16 cellular contexts compared by ENCODE assay signal in the genomic region with DNA sequence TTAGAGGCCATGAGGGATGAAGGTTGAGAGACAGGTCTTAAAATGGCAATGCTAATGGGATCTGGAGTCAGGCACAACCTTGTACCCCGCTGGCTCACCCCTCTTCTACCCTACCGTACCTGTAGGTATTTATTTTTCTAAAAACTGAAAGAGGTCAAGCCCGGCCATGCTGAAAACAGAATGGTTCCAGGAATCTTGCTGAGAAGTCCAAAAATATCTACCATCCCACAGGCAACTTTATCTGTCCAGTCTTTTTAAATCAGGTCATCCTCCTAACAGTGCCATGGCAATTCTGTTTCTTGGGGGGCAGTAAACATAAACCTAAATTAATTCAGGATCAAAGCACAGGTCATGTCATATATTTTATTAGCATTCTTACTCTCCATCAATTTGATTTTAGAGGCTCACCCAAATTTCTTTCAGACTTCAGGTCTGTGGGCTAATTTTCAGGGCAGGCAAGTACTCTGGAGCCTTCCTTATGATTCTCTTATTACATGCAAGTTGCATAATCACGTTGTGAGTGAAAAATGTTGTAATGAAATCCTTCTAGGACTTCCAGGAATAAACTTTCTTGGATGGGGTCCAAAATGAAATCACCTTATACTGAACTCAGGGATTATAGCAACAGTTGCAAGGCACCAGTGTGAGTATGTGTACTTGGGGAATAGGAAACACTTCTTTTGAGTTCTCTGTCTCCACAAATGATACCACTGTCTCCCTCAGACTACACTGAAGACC.
A peak's percentile ranks its signal among the peaks of the same experiment; 100 is the strongest.
DNase-seq lines count a peak whose midpoint lies in the region; ATAC-seq, FAIRE-seq and TF ChIP-seq lines count a peak whose summit lies in the region.
"Had no signal": no experiment of that assay in that cellular context is flagged by ENCODE, and none has a peak within 500 bp of the region (broad histone marks: within the 10 kb centered on the region; RNA-seq: fewer than 3 reads in every experiment).

No MANE protein-coding gene starts in this region.

- H3K4me3 ChIP-seq in choroid plexus epithelial cell (ENCODE audit: low read depth, low read length), result no peak overlapping the region
- no peak overlapping the region for H3K4me3 ChIP-seq in lower lobe of right lung
- H3K4me3 ChIP-seq: BLaER1 treated with 17β-estradiol and CSF1 and Interleukin-3, amounts not matched to agents 10 nM and 100 nM; spleen had no signal

- peaks cover 8% of the 10 kb centered on the region for H3K4me1 Mint-ChIP-seq in nephron progenitor cell
- no peaks in the 10 kb centered on the region for H3K4me1 Mint-ChIP-seq in natural killer cell
- H3K4me1 Mint-ChIP-seq: activated naive CD8-positive, alpha-beta T cell treated with anti-CD3 and anti-CD28 coated beads for 36 hours; T-helper 17 cell had no signal

- DNase-seq in AG08395 (ENCODE audit: low spot score), result peak; percentile 28
- DNase-seq in HTR-8/SVneo (ENCODE audit: insufficient read length, low spot score), result peak; percentile 5
- peak; percentile 96 for DNase-seq in choroid plexus epithelial cell (ENCODE audit: low read depth)
- DNase-seq in lower lobe of right lung, result no peak
- no peak for DNase-seq in nephron progenitor cell
- no peak for DNase-seq in natural killer cell
- DNase-seq: activated naive CD8-positive, alpha-beta T cell treated with anti-CD3 and anti-CD28 coated beads for 36 hours; effector memory CD8-positive, alpha-beta T cell; NCI-H2081 treated with DMSO at 0.1 percent for 48 hours; spleen; T-helper 17 cell had no signal

- H3K27me3 Mint-ChIP-seq in nephron progenitor cell (ENCODE audit: low read depth, poor library complexity) (peaks cover 10% of the 10 kb centered on the region), natural killer cell (ENCODE audit: low read depth in 2 of 2) (peaks cover 7 to 14% of the 10 kb centered on the region in 2 donors)

- H3K9me3 ChIP-seq in lower lobe of right lung, result no peaks in the 10 kb centered on the region
- H3K9me3 ChIP-seq: BLaER1 treated with 17β-estradiol and CSF1 and Interleukin-3, amounts not matched to agents 10 nM and 100 nM; spleen had no signal

- H3K36me3 ChIP-seq in lower lobe of right lung, result no peaks in the 10 kb centered on the region
- H3K36me3 ChIP-seq: BLaER1 treated with 17β-estradiol and CSF1 and Interleukin-3, amounts not matched to agents 10 nM and 100 nM; spleen had no signal

- H3K4me3 Mint-ChIP-seq in nephron progenitor cell (no peak overlapping the region), natural killer cell (no peak overlapping the region)
- H3K4me3 Mint-ChIP-seq: activated naive CD8-positive, alpha-beta T cell treated with anti-CD3 and anti-CD28 coated beads for 36 hours; effector memory CD8-positive, alpha-beta T cell; T-helper 17 cell had no signal

- H3K9me3 Mint-ChIP-seq in nephron progenitor cell (no peaks in the 10 kb centered on the region), natural killer cell (peaks cover 0 to 3% of the 10 kb centered on the region in 2 donors)
- H3K9me3 Mint-ChIP-seq: activated naive CD8-positive, alpha-beta T cell treated with anti-CD3 and anti-CD28 coated beads for 36 hours had no signal

- no peak overlapping the region for H3K27ac ChIP-seq in lower lobe of right lung
- H3K27ac ChIP-seq: BLaER1 treated with 17β-estradiol and CSF1 and Interleukin-3, amounts not matched to agents 10 nM and 100 nM; spleen had no signal

- H3K27ac Mint-ChIP-seq in nephron progenitor cell (no peak overlapping the region), natural killer cell (no peak overlapping the region)
- H3K27ac Mint-ChIP-seq: activated naive CD8-positive, alpha-beta T cell treated with anti-CD3 and anti-CD28 coated beads for 36 hours; effector memory CD8-positive, alpha-beta T cell; T-helper 17 cell had no signal

- intact Hi-C loops in lower lobe of right lung (cut with DNase I), result no loop called here
- intact Hi-C loops in natural killer cell (cut with micrococcal nuclease), result no loop called here

- H3K4me1 ChIP-seq in lower lobe of right lung, result no peaks in the 10 kb centered on the region
- H3K4me1 ChIP-seq: spleen had no signal

- peak; percentile 51 to 59 for ATAC-seq in lower lobe of right lung
- ATAC-seq in natural killer cell, result no peak
- no peak for ATAC-seq in GM19467 (IDR thresholded peaks at IDR 0.05; ENCODE audit: unreplicated experiment)
- ATAC-seq in HG02678 (IDR thresholded peaks at IDR 0.05; ENCODE audit: unreplicated experiment), result no peak
- ATAC-seq: effector memory CD8-positive, alpha-beta T cell; T-helper 17 cell had no signal

- H3K27me3 ChIP-seq in lower lobe of right lung (ENCODE audit: low read depth), result no peaks in the 10 kb centered on the region
- H3K27me3 ChIP-seq: BLaER1 treated with 17β-estradiol and CSF1 and Interleukin-3, amounts not matched to agents 10 nM and 100 nM; spleen had no signal

- TF ChIP-seq CTCF in choroid plexus epithelial cell (conservative IDR thresholded peaks at IDR 0.05; ENCODE audit: low read depth, low read length), result no peak
- TF ChIP-seq CTCF in lower lobe of right lung (IDR thresholded peaks at IDR 0.05), result no peak
- no peak for TF ChIP-seq CTCF in nephron progenitor cell (IDR thresholded peaks at IDR 0.05)
- TF ChIP-seq CTCF in natural killer cell (IDR thresholded peaks at IDR 0.05), result no peak

- H3K36me3 Mint-ChIP-seq in nephron progenitor cell (ENCODE audit: low read depth), result no peaks in the 10 kb centered on the region
- H3K36me3 Mint-ChIP-seq in natural killer cell, result no peaks in the 10 kb centered on the region
- H3K36me3 Mint-ChIP-seq: activated naive CD8-positive, alpha-beta T cell treated with anti-CD3 and anti-CD28 coated beads for 36 hours had no signal

- no peak for FAIRE-seq in HTR-8/SVneo (lab: Jason Lieb, UNC)
- FAIRE-seq: G401.6, urothelium cell line had no signal

Comparison
In these comparisons a context has a peak if more than half of its experiments do, and no peak if none do; other contexts are left out.
1. DNase-seq: peak in AG08395 (single experiment), HTR-8/SVneo (single experiment) and choroid plexus epithelial cell (single experiment); none in lower lobe of right lung (single experiment), nephron progenitor cell (single experiment) and natural killer cell (single experiment).
2. ATAC-seq: peak in lower lobe of right lung (2 of 2); none in natural killer cell (0 of 3), GM19467 (single experiment) and HG02678 (single experiment).